In the genomic region with DNA sequence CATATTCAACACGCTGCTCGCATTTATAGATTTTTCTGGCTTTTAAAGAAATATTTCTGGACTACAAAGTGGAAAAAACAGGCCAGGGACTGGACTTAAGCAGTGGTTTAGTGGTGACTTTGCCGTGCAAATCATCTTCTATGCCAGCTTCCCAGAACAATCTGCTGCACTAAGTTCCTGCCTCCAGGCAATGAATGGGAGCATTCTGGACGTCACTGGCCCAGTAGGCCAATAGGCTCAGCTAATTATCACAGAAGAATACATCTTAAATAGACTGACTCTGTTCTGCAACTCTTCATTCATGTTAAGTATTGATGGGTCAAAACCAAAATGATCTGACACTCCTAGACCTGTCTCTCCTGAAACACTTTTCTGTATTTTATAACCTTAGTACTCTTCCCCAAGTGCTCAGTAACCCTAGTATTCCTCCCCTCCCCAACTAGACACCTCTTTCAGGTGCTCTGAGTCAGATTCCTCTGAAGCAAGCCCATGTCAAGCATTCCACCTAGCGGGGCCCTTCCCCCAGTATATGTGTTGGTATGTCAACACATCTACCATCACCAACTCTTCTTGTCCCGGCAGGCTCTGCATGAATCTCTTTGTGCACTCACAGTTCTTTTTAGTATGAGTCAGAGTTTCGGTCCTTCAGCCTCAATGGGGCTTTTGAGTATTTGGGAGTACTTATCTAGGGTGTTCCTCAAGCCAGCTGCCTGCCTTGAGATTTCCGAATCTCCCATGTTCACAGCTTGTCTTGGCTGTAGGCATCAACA, we compare ENCODE assay signal across 30 cellular contexts.
DNase-seq lines count a peak whose midpoint lies in the region; ATAC-seq and TF ChIP-seq lines count a peak whose summit lies in the region.
"Had no signal": no experiment of that assay in that cellular context is flagged by ENCODE, and none has a peak within 500 bp of the region (broad histone marks: within the 10 kb centered on the region; RNA-seq: fewer than 3 reads in every experiment).

No MANE protein-coding gene starts in this region.

- no peaks in the 10 kb centered on the region for H3K27me3 Mint-ChIP-seq in MCF 10A (ENCODE audit: insufficient read depth, unreplicated experiment)
- H3K27me3 Mint-ChIP-seq: CD4-positive, CD25-positive, alpha-beta regulatory T cell; type B pancreatic cell had no signal

- POLR2A ChIA-PET in MCF 10A (lab: Yijun Ruan, JAX) = interaction anchor here (0.6 to 2.2 kb wide), 9 partner anchors 8 to 1513 kb away, joined by 3 to 7 read pairs (median 4); no protein-coding TSS in a partner anchor

- peak overlapping the region; percentile 35 for H3K27ac Mint-ChIP-seq in MCF 10A (ENCODE audit: low read depth, unreplicated experiment)
- H3K27ac Mint-ChIP-seq: activated naive CD4-positive, alpha-beta T cell treated with anti-CD3 and anti-CD28 coated beads for 36 hours; activated T-helper 1 cell treated with anti-CD3 and anti-CD28 coated beads, Interleukin-12 subunit alpha, Interleukin-12 subunit beta, Interleukin-2, Interleukin-4 antibody, amounts not matched to agents 30 ng/mL and 10 ng/mL and 1 ng/mL, durations not matched to agents 14 hours and 24 hours and 36 hours; stimulated activated effector memory CD8-positive, alpha-beta T cell treated with anti-CD3 and anti-CD28 coated beads, Interleukin-12 subunit alpha, Interleukin-12 subunit beta, amount 100 ng/mL, for 72 hours; type B pancreatic cell had no signal

- H3K4me3 ChIP-seq in breast epithelium (no peak overlapping the region), epithelial cell of esophagus (ENCODE audit: low read length) (no peak overlapping the region), lower lobe of right lung (no peak overlapping the region)
- H3K4me3 ChIP-seq: heart left ventricle, Peyer's patch, right lobe of liver, SJSA1 had no signal

- H3K4me1 ChIP-seq in breast epithelium = no peaks in the 10 kb centered on the region
- peaks cover 5% of the 10 kb centered on the region for H3K4me1 ChIP-seq in lower lobe of right lung
- H3K4me1 ChIP-seq: heart left ventricle, Peyer's patch, right lobe of liver had no signal

- no peaks in the 10 kb centered on the region for H3K36me3 ChIP-seq in breast epithelium
- H3K36me3 ChIP-seq in lower lobe of right lung = no peaks in the 10 kb centered on the region
- H3K36me3 ChIP-seq: brain microvascular endothelial cell, heart left ventricle, neutrophil, Peyer's patch, right lobe of liver, SJSA1 had no signal

- CTCF ChIA-PET in MCF 10A (lab: Yijun Ruan, JAX) = interaction anchor here (0.6 kb wide), 1 partner anchor 617 kb away, joined by 3 read pairs; no protein-coding TSS in a partner anchor

- no peaks in the 10 kb centered on the region for H3K36me3 Mint-ChIP-seq in MCF 10A (ENCODE audit: insufficient read depth, unreplicated experiment)
- H3K36me3 Mint-ChIP-seq: CD4-positive, CD25-positive, alpha-beta regulatory T cell; stimulated activated effector memory CD8-positive, alpha-beta T cell treated with anti-CD3 and anti-CD28 coated beads, Interleukin-12 subunit alpha, Interleukin-12 subunit beta, amount 100 ng/mL, for 72 hours; type B pancreatic cell had no signal

- H3K9me3 Mint-ChIP-seq in MCF 10A (ENCODE audit: unreplicated experiment) = no peaks in the 10 kb centered on the region
- H3K9me3 Mint-ChIP-seq: activated T-helper 1 cell treated with anti-CD3 and anti-CD28 coated beads, Interleukin-12 subunit alpha, Interleukin-12 subunit beta, Interleukin-2, Interleukin-4 antibody, amounts not matched to agents 30 ng/mL and 10 ng/mL and 1 ng/mL, durations not matched to agents 14 hours and 24 hours and 36 hours had no signal

- H3K27me3 ChIP-seq in breast epithelium = no peaks in the 10 kb centered on the region
- H3K27me3 ChIP-seq in lower lobe of right lung (ENCODE audit: low read depth) = no peaks in the 10 kb centered on the region
- H3K27me3 ChIP-seq: brain microvascular endothelial cell, heart left ventricle, neutrophil, Peyer's patch, right lobe of liver, SJSA1 had no signal

- TF ChIP-seq CTCF in MCF 10A (IDR thresholded peaks at IDR 0.05; ENCODE audit: unreplicated experiment) (no peak), breast epithelium (IDR thresholded peaks at IDR 0.05) (no peak), epithelial cell of esophagus (IDR thresholded peaks at IDR 0.05; ENCODE audit: insufficient read depth, low read depth, low read length, missing control alignments) (no peak), lower lobe of right lung (IDR thresholded peaks at IDR 0.05) (no peak)

- BruUV-seq in MCF 10A (replicated peaks; lab: Mats Ljungman, UMichigan) = no TSS peak

- H3K4me3 Mint-ChIP-seq in MCF 10A (ENCODE audit: unreplicated experiment) = no peak overlapping the region
- H3K4me3 Mint-ChIP-seq: activated naive CD4-positive, alpha-beta T cell treated with anti-CD3 and anti-CD28 coated beads for 36 hours; activated T-helper 1 cell treated with anti-CD3 and anti-CD28 coated beads, Interleukin-12 subunit alpha, Interleukin-12 subunit beta, Interleukin-2, Interleukin-4 antibody, amounts not matched to agents 30 ng/mL and 10 ng/mL and 1 ng/mL, durations not matched to agents 14 hours and 24 hours and 36 hours; CD4-positive, CD25-positive, alpha-beta regulatory T cell; stimulated activated effector memory CD8-positive, alpha-beta T cell treated with anti-CD3 and anti-CD28 coated beads, Interleukin-12 subunit alpha, Interleukin-12 subunit beta, amount 100 ng/mL, for 72 hours; type B pancreatic cell had no signal

- peak; percentile 99 for DNase-seq in MCF 10A (ENCODE audit: unreplicated experiment)
- no peak for DNase-seq in breast epithelium (ENCODE audit: low spot score in 2 of 2)
- DNase-seq in epithelial cell of esophagus (ENCODE audit: low read depth) = peak; percentile 100
- peak; percentile 70 for DNase-seq in lower lobe of right lung
- no peak for DNase-seq in HK-2 (ENCODE audit: unreplicated experiment)
- DNase-seq in left ventricle myocardium superior = no peak
- DNase-seq: activated CD4-positive, alpha-beta T cell treated with anti-CD3 and anti-CD28 coated beads, Interleukin-2, amount 50 U/mL, for 48 hours; activated naive CD4-positive, alpha-beta T cell treated with anti-CD3 and anti-CD28 coated beads for 36 hours; brain microvascular endothelial cell; CD4-positive, CD25-positive, alpha-beta regulatory T cell; HCEC 1CT; heart left ventricle; IMR-90; left colon; NCI-H1092; NCI-H1694 treated with DMSO at 0.1 percent for 48 hours; NCI-H524 treated with DMSO at 0.1 percent for 48 hours; Peyer's patch; stimulated activated CD4-positive, alpha-beta T cell treated with anti-CD3 and anti-CD28 coated beads, Interleukin-4, amount 100 ng/mL, for 24 hours; substantia nigra; T-helper 1 cell had no signal

- H3K27ac ChIP-seq in breast epithelium = no peak overlapping the region
- no peak overlapping the region for H3K27ac ChIP-seq in lower lobe of right lung
- H3K27ac ChIP-seq: 22Rv1, brain microvascular endothelial cell, heart left ventricle, neutrophil, Peyer's patch, right lobe of liver, SJSA1 had no signal

- intact Hi-C loops in MCF 10A (cut with micrococcal nuclease) = no loop called here
- intact Hi-C loops in breast epithelium (cut with DNase I; ENCODE audit: low total_unique reads) = no loop called here
- intact Hi-C loops in lower lobe of right lung (cut with DNase I) = no loop called here
- intact Hi-C loops in left ventricle myocardium superior (cut with micrococcal nuclease) = no loop called here

- peak; percentile 94 for ATAC-seq in lower lobe of right lung
- ATAC-seq in GM21723 (IDR thresholded peaks at IDR 0.05; ENCODE audit: unreplicated experiment) = no peak
- ATAC-seq in GM19023 (IDR thresholded peaks at IDR 0.05; ENCODE audit: unreplicated experiment) = no peak
- ATAC-seq in left ventricle myocardium superior = no peak
- ATAC-seq: heart left ventricle, left colon had no signal

- peaks cover 42% of the 10 kb centered on the region for H3K4me1 Mint-ChIP-seq in MCF 10A (ENCODE audit: insufficient read depth, unreplicated experiment)
- H3K4me1 Mint-ChIP-seq: CD4-positive, CD25-positive, alpha-beta regulatory T cell; stimulated activated effector memory CD8-positive, alpha-beta T cell treated with anti-CD3 and anti-CD28 coated beads, Interleukin-12 subunit alpha, Interleukin-12 subunit beta, amount 100 ng/mL, for 72 hours had no signal

- H3K9me3 ChIP-seq in breast epithelium (no peaks in the 10 kb centered on the region), lower lobe of right lung (no peaks in the 10 kb centered on the region)
- H3K9me3 ChIP-seq: heart left ventricle, neutrophil, Peyer's patch, right lobe of liver, SJSA1 had no signal

- no peak for TF ChIP-seq POLR2A in breast epithelium (IDR thresholded peaks at IDR 0.05)

Comparison
In these comparisons a context has a peak if more than half of its experiments do, and no peak if none do; other contexts are left out.
1. DNase-seq: peak in MCF 10A (single experiment), epithelial cell of esophagus (single experiment) and lower lobe of right lung (single experiment); none in breast epithelium (0 of 2), HK-2 (single experiment) and left ventricle myocardium superior (single experiment).
2. ATAC-seq: peak in lower lobe of right lung (2 of 2); none in GM21723 (single experiment), GM19023 (single experiment) and left ventricle myocardium superior (single experiment).